28 cellular contexts compared by ENCODE assay signal in the genomic region with DNA sequence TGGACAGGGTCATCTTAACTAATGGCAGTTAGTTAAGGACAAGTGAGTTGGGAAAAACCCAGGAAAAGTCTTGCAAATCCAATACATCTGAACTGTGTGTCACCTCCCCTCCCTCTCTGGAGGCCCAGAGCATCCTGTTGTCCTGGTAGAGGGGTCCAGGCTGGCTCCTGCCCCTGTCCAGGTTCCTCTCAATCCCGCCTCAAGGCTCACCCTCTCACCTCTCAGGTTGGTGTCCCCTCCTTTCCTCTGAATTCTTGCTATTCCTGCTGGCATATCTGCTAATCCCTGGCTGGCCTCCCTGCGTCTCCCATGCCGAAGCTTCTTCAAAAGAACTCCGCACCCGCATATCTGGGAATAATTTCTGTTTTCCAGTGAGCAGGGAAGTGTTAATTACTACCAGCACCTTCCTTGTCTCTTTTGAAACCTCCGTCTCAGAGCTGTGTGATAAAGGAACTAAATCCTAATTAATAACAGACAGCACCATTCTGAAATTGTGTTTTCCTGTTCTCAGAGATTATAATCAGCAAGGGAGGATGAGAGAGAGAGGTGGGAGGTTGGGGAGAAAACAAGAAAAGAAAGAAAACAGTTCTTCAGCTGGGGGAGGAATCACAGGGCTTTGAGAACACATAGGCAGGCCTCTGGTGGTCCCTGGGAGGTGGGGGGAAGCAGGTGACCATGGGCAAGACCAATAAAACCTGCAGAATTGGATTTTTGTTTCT.
DNase-seq lines count a peak whose midpoint lies in the region; FAIRE-seq and TF ChIP-seq lines count a peak whose summit lies in the region.
"Had no signal": no experiment of that assay in that cellular context is flagged by ENCODE, and none has a peak within 500 bp of the region (broad histone marks: within the 10 kb centered on the region; RNA-seq: fewer than 3 reads in every experiment).

No MANE protein-coding gene starts in this region.

- H3K36me3 ChIP-seq in WERI-Rb-1 (no peaks in the 10 kb centered on the region), spleen (no peaks in the 10 kb centered on the region)
- H3K36me3 ChIP-seq: colonic mucosa, ovary had no signal

- DNase-seq in activated CD8-positive, alpha-beta memory T cell treated with anti-CD3 and anti-CD28 coated beads, Interleukin-2, amount 50 U/mL, for 48 hours, result peak; percentile 10
- DNase-seq in activated CD8-positive, alpha-beta memory T cell treated with anti-CD3 and anti-CD28 coated beads, Interleukin-2, amount 50 U/mL, for 4 hours, result no peak
- no peak for DNase-seq in WERI-Rb-1
- peak; percentile 26 for DNase-seq in islet precursor cell
- peak; percentile 37 for DNase-seq in spleen
- DNase-seq in HUDEP-2 (lab: John Stamatoyannopoulos, UW; ENCODE audit: unreplicated experiment in 76 of 76), result no peak
- DNase-seq in GM19239 (ENCODE audit: insufficient read length, low spot score), result no peak
- no peak for DNase-seq in NCI-H774 (lab: John Stamatoyannopoulos, UW)
- DNase-seq: activated CD8-positive, alpha-beta T cell treated with anti-CD3 and anti-CD28 coated beads, Interleukin-2, amount 10 ng/mL, durations not matched to agents 7 days and 5 days; activated T-cell treated with anti-CD3 and anti-CD28 coated beads for 4 hours; AML-193; anterior cingulate cortex; colonic mucosa; effector memory CD8-positive, alpha-beta T cell; glutamatergic neuron; GOT3; naive thymus-derived CD4-positive, alpha-beta T cell; NCI-H1092; NCI-H1694; NCI-H2171; NCI-H510A; OCI-M1; ovary; small intestine; stimulated activated CD4-positive, alpha-beta T cell treated with anti-CD3 and anti-CD28 coated beads, Interleukin-1b, Interleukin-23, amount 100 ng/mL, for 48 hours; stimulated activated naive CD8-positive, alpha-beta T cell treated with anti-CD3 and anti-CD28 coated beads, Interleukin-15, Interleukin-2, amounts not matched to agents 100 U/mL and 50 U/mL, for 24 hours; testis had no signal

- no peaks in the 10 kb centered on the region for H3K27me3 ChIP-seq in WERI-Rb-1 (ENCODE audit: insufficient read depth, low read depth, severe bottlenecking)
- peaks cover 0 to 44% (median 0%) of the 10 kb centered on the region in 7 donors for H3K27me3 ChIP-seq in spleen (replicated peaks in 1 of 7)
- H3K27me3 ChIP-seq: colonic mucosa, ovary, testis had no signal

- FAIRE-seq in GM19239 (lab: Jason Lieb, UNC), result no peak
- FAIRE-seq: A204.1, small intestine had no signal

- peaks cover 0 to 11% (median 0%) of the 10 kb centered on the region in 6 donors for H3K4me1 ChIP-seq in spleen
- H3K4me1 ChIP-seq: colonic mucosa had no signal

- intact Hi-C loops in spleen (cut with DNase I; ENCODE audit: low total_unique reads), result no loop called here

- 70 to 82% (median 78%) methylated on average over 6 of the region's 6 CpGs for WGBS in spleen, 5 donors

- H3K4me3 ChIP-seq in WERI-Rb-1 (ENCODE audit: low read depth, low read length), result no peak overlapping the region
- no peak overlapping the region for H3K4me3 ChIP-seq in spleen
- H3K4me3 ChIP-seq: colonic mucosa, ovary, testis had no signal

- peak overlapping the region; percentile 62 for H3K27ac ChIP-seq in WERI-Rb-1
- no peak overlapping the region for H3K27ac ChIP-seq in spleen
- H3K27ac ChIP-seq: colonic mucosa, ovary, testis had no signal

- no peak for TF ChIP-seq POLR2A in spleen (IDR thresholded peaks at IDR 0.05)

- no peak for TF ChIP-seq CTCF in WERI-Rb-1 (IDR thresholded peaks at IDR 0.05; ENCODE audit: low read depth, low read length)
- no peak for TF ChIP-seq CTCF in spleen (IDR thresholded peaks at IDR 0.05 in 8 of 11, conservative IDR thresholded peaks at IDR 0.05 in 3 of 11)

- no peaks in the 10 kb centered on the region for H3K9me3 ChIP-seq in WERI-Rb-1 (ENCODE audit: severe bottlenecking)
- no peaks in the 10 kb centered on the region for H3K9me3 ChIP-seq in spleen
- H3K9me3 ChIP-seq: colonic mucosa, ovary, testis had no signal

Comparison
In these comparisons a context has a peak if more than half of its experiments do, and no peak if none do; other contexts are left out.
1. DNase-seq: peak in activated CD8-positive, alpha-beta memory T cell treated with anti-CD3 and anti-CD28 coated beads, Interleukin-2, amount 50 U/mL, for 48 hours (single experiment), islet precursor cell (single experiment) and spleen (single experiment); none in activated CD8-positive, alpha-beta memory T cell treated with anti-CD3 and anti-CD28 coated beads, Interleukin-2, amount 50 U/mL, for 4 hours (single experiment), WERI-Rb-1 (single experiment), HUDEP-2 (0 of 76), GM19239 (single experiment) and NCI-H774 (single experiment).